12 cellular contexts compared by ENCODE assay signal in genomic region chr11:64286801-64287159, GRCh38. TPM values are rescaled to one million over a fixed set of nuclear protein-coding genes. Genes with fewer than 3 reads are reported as not detected.
DNase-seq lines count a peak whose midpoint lies in the region; ATAC-seq and TF ChIP-seq lines count a peak whose summit lies in the region.
"Had no signal": no experiment of that assay in that cellular context is flagged by ENCODE, and none has a peak within 500 bp of the region (broad histone marks: within the 10 kb centered on the region; RNA-seq: fewer than 3 reads in every experiment).

No MANE protein-coding gene starts in this region.

- no peak for TF ChIP-seq CTCF in CD4-positive, alpha-beta T cell (IDR thresholded peaks at IDR 0.05)
- TF ChIP-seq CTCF in HFFc6 (IDR thresholded peaks at IDR 0.05) (no peak), neural crest cell (conservative IDR thresholded peaks at IDR 0.05) (no peak)

- no peaks in the 10 kb centered on the region for H3K9me3 ChIP-seq in CD4-positive, alpha-beta T cell (ENCODE audit: control insufficient read depth, low read length)
- H3K9me3 ChIP-seq: esophagus squamous epithelium had no signal

- H3K27me3 ChIP-seq in CD4-positive, alpha-beta T cell (ENCODE audit: control insufficient read depth, insufficient read depth, low read length), result peaks cover 13% of the 10 kb centered on the region

- H3K4me1 Mint-ChIP-seq in CD4-positive, alpha-beta T cell (ENCODE audit: low read depth), result peaks cover 20% of the 10 kb centered on the region
- H3K4me1 Mint-ChIP-seq in HFFc6 (ENCODE audit: low read depth) (peaks cover 16% of the 10 kb centered on the region), neural crest cell (peaks cover 16% of the 10 kb centered on the region)
- H3K4me1 Mint-ChIP-seq in activated naive CD8-positive, alpha-beta T cell treated with anti-CD3 and anti-CD28 coated beads, Interleukin-2, amount 10 ng/mL, durations not matched to agents 7 days and 5 days, result peaks cover 8% of the 10 kb centered on the region

- no peaks in the 10 kb centered on the region for H3K9me3 Mint-ChIP-seq in CD4-positive, alpha-beta T cell
- no peaks in the 10 kb centered on the region for H3K9me3 Mint-ChIP-seq in HFFc6
- H3K9me3 Mint-ChIP-seq in activated naive CD8-positive, alpha-beta T cell treated with anti-CD3 and anti-CD28 coated beads, Interleukin-2, amount 10 ng/mL, durations not matched to agents 7 days and 5 days, result no peaks in the 10 kb centered on the region
- no peaks in the 10 kb centered on the region for H3K9me3 Mint-ChIP-seq in neural crest cell

- H3K4me3 Mint-ChIP-seq in CD4-positive, alpha-beta T cell, result peak overlapping the region; percentile 90
- peak overlapping the region; percentile 83 for H3K4me3 Mint-ChIP-seq in HFFc6
- peak overlapping the region; percentile 83 for H3K4me3 Mint-ChIP-seq in activated naive CD8-positive, alpha-beta T cell treated with anti-CD3 and anti-CD28 coated beads, Interleukin-2, amount 10 ng/mL, durations not matched to agents 7 days and 5 days
- peak overlapping the region; percentile 89 for H3K4me3 Mint-ChIP-seq in neural crest cell

- DNase-seq in CD4-positive, alpha-beta T cell, result no peak
- DNase-seq in HFFc6, result no peak
- no peak for DNase-seq in activated naive CD8-positive, alpha-beta T cell treated with anti-CD3 and anti-CD28 coated beads, Interleukin-2, amount 10 ng/mL, durations not matched to agents 7 days and 5 days
- DNase-seq in neural crest cell (ENCODE audit: low read depth, low spot score), result no peak
- DNase-seq: esophagus squamous epithelium; NCI-H82; stimulated activated naive CD4-positive, alpha-beta T cell treated with Interleukin-2 at 50 U/mL for 16 hours had no signal

- intact Hi-C loops in CD4-positive, alpha-beta T cell (cut with DNase I, micrococcal nuclease), result loop anchor here in 1 of 2 experiments (1.0 kb wide), 1 partner anchor 17 kb away; no protein-coding TSS in a partner anchor

- peak overlapping the region; percentile 88 for H3K27ac Mint-ChIP-seq in CD4-positive, alpha-beta T cell
- peak overlapping the region; percentile 68; the same call in 1 of the 2 replicates for H3K27ac Mint-ChIP-seq in HFFc6
- peak overlapping the region; percentile 66 for H3K27ac Mint-ChIP-seq in activated naive CD8-positive, alpha-beta T cell treated with anti-CD3 and anti-CD28 coated beads, Interleukin-2, amount 10 ng/mL, durations not matched to agents 7 days and 5 days
- H3K27ac Mint-ChIP-seq in neural crest cell (ENCODE audit: unreplicated experiment), result no peak overlapping the region

- CTCF ChIA-PET in CD4-positive, alpha-beta T cell (lab: Charles Lee), result interaction anchor here (0.6 to 3.9 kb wide), 3 partner anchors 14 to 1519 kb away, joined by 3 to 21 read pairs (median 10); partner anchors contain the start of gene CATSPERZ

- H3K36me3 Mint-ChIP-seq in CD4-positive, alpha-beta T cell (ENCODE audit: low read depth), result peaks cover 5% of the 10 kb centered on the region
- H3K36me3 Mint-ChIP-seq in HFFc6 (ENCODE audit: low read depth) (no peaks in the 10 kb centered on the region; the same call in 1 of the 2 replicates), neural crest cell (ENCODE audit: low read depth) (no peaks in the 10 kb centered on the region)
- peaks cover 6% of the 10 kb centered on the region for H3K36me3 Mint-ChIP-seq in activated naive CD8-positive, alpha-beta T cell treated with anti-CD3 and anti-CD28 coated beads, Interleukin-2, amount 10 ng/mL, durations not matched to agents 7 days and 5 days

- no peak for ATAC-seq in CD4-positive, alpha-beta T cell (ENCODE audit: poor library complexity)
- no peak for ATAC-seq in activated naive CD8-positive, alpha-beta T cell treated with anti-CD3 and anti-CD28 coated beads, Interleukin-2, amount 10 ng/mL, durations not matched to agents 7 days and 5 days (ENCODE audit: low read depth)
- no peak for ATAC-seq in GM19452 (IDR thresholded peaks at IDR 0.05; ENCODE audit: unreplicated experiment)
- ATAC-seq in GM21737 (IDR thresholded peaks at IDR 0.05; ENCODE audit: unreplicated experiment), result no peak
- ATAC-seq in HG03460 (IDR thresholded peaks at IDR 0.05; ENCODE audit: unreplicated experiment), result no peak

- no peak overlapping the region for H3K27ac ChIP-seq in CD4-positive, alpha-beta T cell (ENCODE audit: low read depth, low read length)

- peaks cover 8% of the 10 kb centered on the region for H3K27me3 Mint-ChIP-seq in CD4-positive, alpha-beta T cell
- H3K27me3 Mint-ChIP-seq in HFFc6 (ENCODE audit: insufficient read depth) (peaks cover 14% of the 10 kb centered on the region), neural crest cell (ENCODE audit: low read depth) (peaks cover 32% of the 10 kb centered on the region)
- H3K27me3 Mint-ChIP-seq in activated naive CD8-positive, alpha-beta T cell treated with anti-CD3 and anti-CD28 coated beads, Interleukin-2, amount 10 ng/mL, durations not matched to agents 7 days and 5 days, result peaks cover 14% of the 10 kb centered on the region

- POLR2A ChIA-PET in CD4-positive, alpha-beta T cell (lab: Charles Lee), result interaction anchor here (3.8 kb wide), 1 partner anchor 18 kb away, joined by 18 read pairs; the partner anchor contains the start of gene ESRRA
- POLR2A ChIA-PET in activated naive CD8-positive, alpha-beta T cell treated with anti-CD3 and anti-CD28 coated beads, Interleukin-2, amount 10 ng/mL, durations not matched to agents 7 days and 5 days (lab: Charles Lee), result interaction anchor here (1.1 to 2.3 kb wide), 3 partner anchors 15 to 81 kb away, joined by 3 to 6 read pairs (median 4); partner anchors contain the start of genes PRDX5 and TRMT112

RNA-seq across cellular contexts. Expression of gene GPR137, which starts 1.1 kb away (rescaled TPM):
- 10 to 100 TPM; 13.8 to 16.6 TPM for total RNA-seq in CD4-positive, alpha-beta T cell
- 10 to 100 TPM; 27.9 to 42.1 (median 34.7) TPM for total RNA-seq in HFFc6 (2021; fragmentation: NEBNext Ultra II Directional; extraction: Animal tissue kit (Norgen Biotek cat#: 25700))
- total RNA-seq in activated naive CD8-positive, alpha-beta T cell treated with anti-CD3 and anti-CD28 coated beads, Interleukin-2, amount 10 ng/mL, durations not matched to agents 7 days and 5 days, result 10 to 100 TPM; 31.3 to 32.7 TPM
- total RNA-seq in neural crest cell, result 55.9 and 61.4 TPM in 2 replicates

RNA-seq across cellular contexts. Expression of gene BAD, which starts 2.3 kb away (rescaled TPM):
- 10 to 100 TPM; 22.5 to 23.0 TPM for total RNA-seq in CD4-positive, alpha-beta T cell
- total RNA-seq in HFFc6 (2021; fragmentation: NEBNext Ultra II Directional; extraction: Animal tissue kit (Norgen Biotek cat#: 25700)), result 10 to 100 TPM; 65.9 to 75.0 (median 68.8) TPM
- total RNA-seq in activated naive CD8-positive, alpha-beta T cell treated with anti-CD3 and anti-CD28 coated beads, Interleukin-2, amount 10 ng/mL, durations not matched to agents 7 days and 5 days, result 10 to 100 TPM; 32.9 to 35.8 TPM
- total RNA-seq in neural crest cell, result 45.3 and 47.1 TPM in 2 replicates

RNA-seq across cellular contexts. Expression of gene KCNK4, which starts 4.3 kb away (rescaled TPM):
- under 1 TPM in 1 of 2 experiments, not detected in 1; 0.14 TPM for total RNA-seq in CD4-positive, alpha-beta T cell
- under 1 TPM in 1 of 6 experiments, not detected in 5; 0.14 TPM for total RNA-seq in HFFc6 (2021; fragmentation: NEBNext Ultra II Directional; extraction: Animal tissue kit (Norgen Biotek cat#: 25700))
- not detected for total RNA-seq in activated naive CD8-positive, alpha-beta T cell treated with anti-CD3 and anti-CD28 coated beads, Interleukin-2, amount 10 ng/mL, durations not matched to agents 7 days and 5 days
- total RNA-seq in neural crest cell, result not detected in 2 replicates
- total RNA-seq: esophagus squamous epithelium, HT-29 had no signal

RNA-seq across cellular contexts. Expression of gene CATSPERZ, which starts 13.4 kb away (rescaled TPM):
- total RNA-seq in CD4-positive, alpha-beta T cell, result not detected
- under 1 TPM in 1 of 6 experiments, not detected in 5; 0.31 TPM for total RNA-seq in HFFc6 (2021; fragmentation: NEBNext Ultra II Directional; extraction: Animal tissue kit (Norgen Biotek cat#: 25700))
- total RNA-seq in activated naive CD8-positive, alpha-beta T cell treated with anti-CD3 and anti-CD28 coated beads, Interleukin-2, amount 10 ng/mL, durations not matched to agents 7 days and 5 days, result not detected
- total RNA-seq in neural crest cell, result not detected in 2 replicates
- total RNA-seq: esophagus squamous epithelium; T-helper 1 cell treated with Interleukin-12 subunit alpha and Interleukin-12 subunit beta and Interleukin-4 antibody, amounts not matched to agents 30 ng/mL and 1 ng/mL, for 36 hours had no signal

RNA-seq across cellular contexts. Expression of gene ESRRA, which starts 18.5 kb away (rescaled TPM):
- total RNA-seq in CD4-positive, alpha-beta T cell, result 10 to 100 TPM; 10.9 to 12.0 TPM
- total RNA-seq in HFFc6 (2021; fragmentation: NEBNext Ultra II Directional; extraction: Animal tissue kit (Norgen Biotek cat#: 25700)), result 10 to 100 TPM; 18.9 to 25.0 (median 21.7) TPM
- 10 to 100 TPM; 33.9 to 35.1 TPM for total RNA-seq in activated naive CD8-positive, alpha-beta T cell treated with anti-CD3 and anti-CD28 coated beads, Interleukin-2, amount 10 ng/mL, durations not matched to agents 7 days and 5 days
- total RNA-seq in neural crest cell, result 33.8 and 34.7 TPM in 2 replicates
